Comparison of ENCODE assay signal across 1 cellular context in genomic region chr1:196115641-196116040, GRCh38.
TF ChIP-seq lines count a peak whose summit lies in the region.

No MANE protein-coding gene starts in this region.

TF ChIP-seq in HepG2, 621 proteins besides CTCF, POLR2A, EP300 and RAD21 (continued from another document):
- TF ChIP-seq ARID3A (IDR thresholded peaks at IDR 0.05; ENCODE audit: low read depth, low read length) = no peak
- TF ChIP-seq SIX4 (CRISPR knock-in tag; IDR thresholded peaks at IDR 0.05) = no peak
- no peak for TF ChIP-seq NR2F1 (CRISPR knock-in tag; IDR thresholded peaks at IDR 0.05)
- no peak for TF ChIP-seq GMEB2 (CRISPR knock-in tag; IDR thresholded peaks at IDR 0.05; ENCODE audit: low read depth)
